ENCODE assay signal across 24 cellular contexts in the genomic region with DNA sequence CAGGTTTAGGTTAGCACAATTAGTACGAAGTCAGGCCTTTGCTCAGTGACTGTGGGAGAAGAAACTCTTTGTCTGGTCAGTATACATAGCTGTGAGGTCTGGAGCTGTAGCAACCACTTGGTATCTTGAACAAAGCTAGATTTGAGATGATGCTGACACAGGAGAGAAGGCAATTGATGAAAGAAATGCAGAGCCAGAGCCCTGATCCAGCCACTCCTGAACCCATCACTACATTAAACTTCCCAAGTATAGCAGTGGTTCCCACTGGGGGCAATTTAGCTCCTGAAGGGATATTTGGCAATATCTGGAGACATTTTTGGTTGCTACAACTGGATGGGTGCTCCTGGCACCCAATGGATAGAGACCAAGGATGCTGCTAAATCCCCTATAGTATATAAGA.
DNase-seq lines count a peak whose midpoint lies in the region; ATAC-seq, FAIRE-seq and TF ChIP-seq lines count a peak whose summit lies in the region.
"Had no signal": no experiment of that assay in that cellular context is flagged by ENCODE, and none has a peak within 500 bp of the region (broad histone marks: within the 10 kb centered on the region; RNA-seq: fewer than 3 reads in every experiment).

No MANE protein-coding gene starts in this region.

- H3F3A ChIP-seq in PC-3 (ENCODE audit: low read length, unreplicated experiment), result no peaks in the 10 kb centered on the region

- no peak for TF ChIP-seq RAD21 in A549 (conservative IDR thresholded peaks at IDR 0.05 in 1 of 2, IDR thresholded peaks at IDR 0.05 in 1 of 2)

- no peaks in the 10 kb centered on the region for H3K27me3 ChIP-seq in PC-3 (ENCODE audit: low read length)
- H3K27me3 ChIP-seq in osteoblast (ENCODE audit: insufficient read depth, low read length), result no peaks in the 10 kb centered on the region
- H3K27me3 ChIP-seq in thyroid gland, result no peaks in the 10 kb centered on the region
- H3K27me3 ChIP-seq: body of pancreas, spleen, tibial nerve had no signal

- H3K4me2 ChIP-seq in A549 (peak overlapping the region; percentile 65), PC-3 (ENCODE audit: low read length) (peak overlapping the region; percentile 77), osteoblast (ENCODE audit: insufficient read depth, low read length) (no peak overlapping the region)

- H2AFZ ChIP-seq in PC-3 (ENCODE audit: low read length) (no peak overlapping the region), osteoblast (ENCODE audit: low read length) (no peak overlapping the region)

- H4K20me1 ChIP-seq in PC-3 (ENCODE audit: low read length) (no peaks in the 10 kb centered on the region), osteoblast (ENCODE audit: insufficient read depth, low read length) (no peaks in the 10 kb centered on the region)

- H3K9me3 ChIP-seq in A549 (no peaks in the 10 kb centered on the region), PC-3 (ENCODE audit: low read length) (no peaks in the 10 kb centered on the region), osteoblast (ENCODE audit: low read depth, low read length) (no peaks in the 10 kb centered on the region), thyroid gland (no peaks in the 10 kb centered on the region)
- H3K9me3 ChIP-seq: body of pancreas, spleen, tibial nerve had no signal

- no peak for DNase-seq in A549 (ENCODE audit: low read depth in 1 of 2, low spot score in 1 of 2)
- DNase-seq in PC-3, result no peak
- DNase-seq in coronary artery (ENCODE audit: low spot score), result no peak
- no peak for DNase-seq in osteoblast (ENCODE audit: insufficient read length, low spot score, missing footprints)
- DNase-seq in stimulated activated CD4-positive, alpha-beta T cell treated with anti-CD3 and anti-CD28 coated beads, Interleukin-1b, Interleukin-23, amount 100 ng/mL, for 48 hours, result no peak
- no peak for DNase-seq in D721Med (ENCODE audit: insufficient read length, low spot score)
- DNase-seq in thyroid gland, result no peak
- DNase-seq: activated CD4-positive, alpha-beta T cell treated with anti-CD3 and anti-CD28 coated beads, Interleukin-2, amount 50 U/mL, for 4 hours; activated CD8-positive, alpha-beta memory T cell treated with anti-CD3 and anti-CD28 coated beads, Interleukin-2, amount 50 U/mL, for 48 hours; activated naive CD8-positive, alpha-beta T cell treated with anti-CD3 and anti-CD28 coated beads, Interleukin-2, amount 10 ng/mL, durations not matched to agents 7 days and 5 days; body of pancreas; C1 segment of cervical spinal cord; hippocampal formation; NCI-H1436; NCI-H510A; NK-92 treated with Interleukin-12 subunit alpha and Interleukin-12 subunit beta, amount 100 ng/mL, for 24 hours; spleen; stimulated activated CD4-positive, alpha-beta T cell treated with anti-CD3 and anti-CD28 coated beads, Interleukin-4, amount 100 ng/mL, for 24 hours; stimulated activated naive CD4-positive, alpha-beta T cell treated with Interleukin-2 at 50 U/mL for 16 hours; T-helper 9 cell had no signal

- no peaks in the 10 kb centered on the region for H3K9me2 ChIP-seq in PC-3 (replicated peaks; ENCODE audit: low read length)

- no TSS peak for BruUV-seq in PC-3 (replicated peaks; lab: Mats Ljungman, UMichigan)

- H3K4me1 ChIP-seq in A549 (peaks cover 28% of the 10 kb centered on the region), PC-3 (ENCODE audit: insufficient read depth, low read length) (peaks cover 17% of the 10 kb centered on the region), osteoblast (ENCODE audit: insufficient read depth, low read length) (peaks cover 15% of the 10 kb centered on the region), thyroid gland (no peaks in the 10 kb centered on the region)
- H3K4me1 ChIP-seq: body of pancreas had no signal

- no peak for TF ChIP-seq EP300 in A549 (IDR thresholded peaks at IDR 0.05)

- CTCF ChIA-PET in A549 (lab: Yijun Ruan, JAX) (interaction anchor here (0.8 to 1.9 kb wide), 6 partner anchors 24 to 1053 kb away, joined by 4 to 9 read pairs (median 5); no protein-coding TSS in a partner anchor), PC-3 (lab: Charles Lee) (no interaction called here)

- H3K79me2 ChIP-seq in PC-3 (ENCODE audit: low read length) (no peaks in the 10 kb centered on the region), osteoblast (ENCODE audit: insufficient read depth, low read length) (no peaks in the 10 kb centered on the region)

- TF ChIP-seq POLR2A in A549 (IDR thresholded peaks at IDR 0.05; ENCODE audit: low read length), result no peak
- TF ChIP-seq POLR2A in thyroid gland (IDR thresholded peaks at IDR 0.05), result no peak

- WGBS in A549 (ENCODE audit: missing lambda C conversion rate), result 93% methylated on average over 1 of the region's 1 CpG
- 83 to 94% methylated on average over 1 of the region's 1 CpG for WGBS in thyroid gland, 2 donors

- FAIRE-seq in A549 (lab: Jason Lieb, UNC), result no peak
- FAIRE-seq in D721Med (lab: Jason Lieb, UNC), result no peak
- FAIRE-seq: colon, islet of Langerhans had no signal

- ATAC-seq in A549, result peak; percentile 1 to 7; a peak in 3 of 6 replicates
- ATAC-seq in PC-3, result no peak
- no peak for ATAC-seq in HG02623 (IDR thresholded peaks at IDR 0.05; ENCODE audit: unreplicated experiment)

- no peaks in the 10 kb centered on the region for H3K36me3 ChIP-seq in PC-3 (ENCODE audit: low read depth, low read length)
- no peaks in the 10 kb centered on the region for H3K36me3 ChIP-seq in osteoblast (ENCODE audit: insufficient read depth, low read length)
- H3K36me3 ChIP-seq in thyroid gland, result no peaks in the 10 kb centered on the region
- H3K36me3 ChIP-seq: spleen, tibial nerve had no signal

- H3K27ac ChIP-seq in A549 (peak overlapping the region; percentile 79 to 88), PC-3 (ENCODE audit: low read length) (peak overlapping the region; percentile 91), coronary artery (peak overlapping the region; percentile 46 to 70), osteoblast (ENCODE audit: low read depth, low read length) (peak overlapping the region; percentile 93), thyroid gland (no peak overlapping the region)
- H3K27ac ChIP-seq: spleen had no signal

- H3K4me3 ChIP-seq in A549 (no peak overlapping the region), PC-3 (ENCODE audit: low read length) (no peak overlapping the region), coronary artery (no peak overlapping the region), osteoblast (ENCODE audit: insufficient read depth, low read length) (no peak overlapping the region), thyroid gland (replicated peaks in 1 of 3) (no peak overlapping the region)
- H3K4me3 ChIP-seq: body of pancreas, spleen, tibial nerve had no signal

- H3K9ac ChIP-seq in PC-3 (ENCODE audit: low read length), result peak overlapping the region; percentile 57

- TF ChIP-seq CTCF in A549 (IDR thresholded peaks at IDR 0.05), result no peak
- no peak for TF ChIP-seq CTCF in PC-3 (conservative IDR thresholded peaks at IDR 0.05; ENCODE audit: low read depth, low read length)
- no peak for TF ChIP-seq CTCF in coronary artery (IDR thresholded peaks at IDR 0.05)
- no peak for TF ChIP-seq CTCF in osteoblast (IDR thresholded peaks at IDR 0.05; ENCODE audit: extremely low read depth, low read depth, low read length)
- TF ChIP-seq CTCF in D721Med (IDR thresholded peaks at IDR 0.05; ENCODE audit: insufficient read depth, missing control alignments), result no peak
- no peak for TF ChIP-seq CTCF in thyroid gland (IDR thresholded peaks at IDR 0.05)

- intact Hi-C loops in PC-3 (cut with micrococcal nuclease) (loop anchor here (10.0 kb wide), 1 partner anchor 391 kb away; no protein-coding TSS in a partner anchor), thyroid gland (cut with DNase I) (no loop called here)

- POLR2A ChIA-PET in A549 (lab: Yijun Ruan, JAX), result no interaction called here
- POLR2A ChIA-PET in PC-3 (lab: Charles Lee; ENCODE audit: unreplicated experiment), result interaction anchor here (0.6 kb wide), 2 partner anchors 155 to 902 kb away, joined by 3 to 4 read pairs; no protein-coding TSS in a partner anchor

TF ChIP-seq in A549, 52 proteins besides CTCF, POLR2A, EP300 and RAD21 (continues in another document):
- TF ChIP-seq, protein P1, sequence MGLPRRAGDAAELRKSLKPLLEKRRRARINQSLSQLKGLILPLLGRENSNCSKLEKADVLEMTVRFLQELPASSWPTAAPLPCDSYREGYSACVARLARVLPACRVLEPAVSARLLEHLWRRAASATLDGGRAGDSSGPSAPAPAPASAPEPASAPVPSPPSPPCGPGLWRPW (IDR thresholded peaks at IDR 0.05), result no peak
- TF ChIP-seq KDM1A (IDR thresholded peaks at IDR 0.05; ENCODE audit: low read depth), result no peak
- TF ChIP-seq, protein P2, sequence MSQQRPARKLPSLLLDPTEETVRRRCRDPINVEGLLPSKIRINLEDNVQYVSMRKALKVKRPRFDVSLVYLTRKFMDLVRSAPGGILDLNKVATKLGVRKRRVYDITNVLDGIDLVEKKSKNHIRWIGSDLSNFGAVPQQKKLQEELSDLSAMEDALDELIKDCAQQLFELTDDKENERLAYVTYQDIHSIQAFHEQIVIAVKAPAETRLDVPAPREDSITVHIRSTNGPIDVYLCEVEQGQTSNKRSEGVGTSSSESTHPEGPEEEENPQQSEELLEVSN (IDR thresholded peaks at IDR 0.05; ENCODE audit: borderline replicate concordance, low read depth), result no peak
- TF ChIP-seq, protein P3, sequence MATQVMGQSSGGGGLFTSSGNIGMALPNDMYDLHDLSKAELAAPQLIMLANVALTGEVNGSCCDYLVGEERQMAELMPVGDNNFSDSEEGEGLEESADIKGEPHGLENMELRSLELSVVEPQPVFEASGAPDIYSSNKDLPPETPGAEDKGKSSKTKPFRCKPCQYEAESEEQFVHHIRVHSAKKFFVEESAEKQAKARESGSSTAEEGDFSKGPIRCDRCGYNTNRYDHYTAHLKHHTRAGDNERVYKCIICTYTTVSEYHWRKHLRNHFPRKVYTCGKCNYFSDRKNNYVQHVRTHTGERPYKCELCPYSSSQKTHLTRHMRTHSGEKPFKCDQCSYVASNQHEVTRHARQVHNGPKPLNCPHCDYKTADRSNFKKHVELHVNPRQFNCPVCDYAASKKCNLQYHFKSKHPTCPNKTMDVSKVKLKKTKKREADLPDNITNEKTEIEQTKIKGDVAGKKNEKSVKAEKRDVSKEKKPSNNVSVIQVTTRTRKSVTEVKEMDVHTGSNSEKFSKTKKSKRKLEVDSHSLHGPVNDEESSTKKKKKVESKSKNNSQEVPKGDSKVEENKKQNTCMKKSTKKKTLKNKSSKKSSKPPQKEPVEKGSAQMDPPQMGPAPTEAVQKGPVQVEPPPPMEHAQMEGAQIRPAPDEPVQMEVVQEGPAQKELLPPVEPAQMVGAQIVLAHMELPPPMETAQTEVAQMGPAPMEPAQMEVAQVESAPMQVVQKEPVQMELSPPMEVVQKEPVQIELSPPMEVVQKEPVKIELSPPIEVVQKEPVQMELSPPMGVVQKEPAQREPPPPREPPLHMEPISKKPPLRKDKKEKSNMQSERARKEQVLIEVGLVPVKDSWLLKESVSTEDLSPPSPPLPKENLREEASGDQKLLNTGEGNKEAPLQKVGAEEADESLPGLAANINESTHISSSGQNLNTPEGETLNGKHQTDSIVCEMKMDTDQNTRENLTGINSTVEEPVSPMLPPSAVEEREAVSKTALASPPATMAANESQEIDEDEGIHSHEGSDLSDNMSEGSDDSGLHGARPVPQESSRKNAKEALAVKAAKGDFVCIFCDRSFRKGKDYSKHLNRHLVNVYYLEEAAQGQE (IDR thresholded peaks at IDR 0.05), result no peak
- TF ChIP-seq FOSB (CRISPR knock-in tag; IDR thresholded peaks at IDR 0.05), result no peak
- TF ChIP-seq EHMT2 (IDR thresholded peaks at IDR 0.05; ENCODE audit: low read depth), result no peak
- TF ChIP-seq HEYL (CRISPR knock-in tag; IDR thresholded peaks at IDR 0.05), result no peak

Comparison
In these comparisons a context has a peak if more than half of its experiments do, and no peak if none do; other contexts are left out.
1. ATAC-seq: peak in A549 (2 of 2); none in PC-3 (single experiment) and HG02623 (single experiment).
2. H3K27ac ChIP-seq: peak in A549 (2 of 2), PC-3 (single experiment), coronary artery (2 of 2) and osteoblast (single experiment); none in thyroid gland (0 of 3).